12 cellular contexts compared by ENCODE assay signal in the genomic region with DNA sequence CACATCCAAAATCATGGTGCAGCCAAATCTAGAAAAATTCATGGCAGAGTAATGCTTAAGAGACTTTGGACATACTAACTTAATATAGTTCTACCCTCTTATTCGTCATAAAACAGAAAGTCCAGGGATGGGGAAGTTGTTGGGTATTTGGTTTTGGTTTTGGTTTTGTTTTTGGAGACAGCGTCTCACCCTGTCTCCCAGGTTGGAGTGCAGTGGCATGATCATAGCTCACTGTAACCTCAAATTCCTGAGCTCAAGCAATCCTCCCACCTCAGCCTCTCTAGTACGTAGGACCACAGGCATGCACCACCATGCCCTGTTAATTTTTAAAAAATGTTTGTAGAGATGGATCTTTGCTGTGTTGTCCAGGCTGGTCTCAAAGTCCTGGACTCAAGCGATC.
DNase-seq lines count a peak whose midpoint lies in the region; ATAC-seq, FAIRE-seq and TF ChIP-seq lines count a peak whose summit lies in the region.
"Had no signal": no experiment of that assay in that cellular context is flagged by ENCODE, and none has a peak within 500 bp of the region (broad histone marks: within the 10 kb centered on the region; RNA-seq: fewer than 3 reads in every experiment).

No MANE protein-coding gene starts in this region.

- no peak overlapping the region for H3K9ac ChIP-seq in SK-N-SH

- H3K27ac ChIP-seq in SK-N-SH (ENCODE audit: low read depth in 2 of 2, low read length in 1 of 2), result no peak overlapping the region

- no peak overlapping the region for H3K27ac Mint-ChIP-seq in activated CD8-positive, alpha-beta memory T cell treated with anti-CD3 and anti-CD28 coated beads, Interleukin-2, amount 10 ng/mL, durations not matched to agents 7 days and 5 days
- H3K27ac Mint-ChIP-seq in stimulated activated memory B cell treated with anti-CD40 and anti-IgM and Interleukin-4, amounts not matched to agents 10 μg/mL and 1 μg/mL and 100 μg/mL, for 72 hours, result peak overlapping the region; percentile 44

- no peaks in the 10 kb centered on the region for H3K27me3 ChIP-seq in SK-N-SH (ENCODE audit: insufficient read depth)

- H3K4me1 Mint-ChIP-seq in activated CD8-positive, alpha-beta memory T cell treated with anti-CD3 and anti-CD28 coated beads, Interleukin-2, amount 10 ng/mL, durations not matched to agents 7 days and 5 days, result no peaks in the 10 kb centered on the region
- peaks cover 10% of the 10 kb centered on the region for H3K4me1 Mint-ChIP-seq in stimulated activated memory B cell treated with anti-CD40 and anti-IgM and Interleukin-4, amounts not matched to agents 10 μg/mL and 1 μg/mL and 100 μg/mL, for 72 hours

- H3K79me2 ChIP-seq in SK-N-SH (ENCODE audit: insufficient read depth), result no peaks in the 10 kb centered on the region

- no peak for ATAC-seq in activated CD8-positive, alpha-beta memory T cell treated with anti-CD3 and anti-CD28 coated beads, Interleukin-2, amount 10 ng/mL, durations not matched to agents 7 days and 5 days
- ATAC-seq in HG03064 (IDR thresholded peaks at IDR 0.05; ENCODE audit: low read depth, unreplicated experiment) (peak; percentile 71), esophagus mucosa (no peak)
- ATAC-seq in stimulated activated memory B cell treated with anti-CD40 and anti-IgM and Interleukin-4, amounts not matched to agents 10 μg/mL and 1 μg/mL and 100 μg/mL, for 72 hours, result no peak

- no peaks in the 10 kb centered on the region for H3K36me3 Mint-ChIP-seq in activated CD8-positive, alpha-beta memory T cell treated with anti-CD3 and anti-CD28 coated beads, Interleukin-2, amount 10 ng/mL, durations not matched to agents 7 days and 5 days
- H3K36me3 Mint-ChIP-seq in stimulated activated memory B cell treated with anti-CD40 and anti-IgM and Interleukin-4, amounts not matched to agents 10 μg/mL and 1 μg/mL and 100 μg/mL, for 72 hours, result no peaks in the 10 kb centered on the region

- H3K27me3 Mint-ChIP-seq in activated CD8-positive, alpha-beta memory T cell treated with anti-CD3 and anti-CD28 coated beads, Interleukin-2, amount 10 ng/mL, durations not matched to agents 7 days and 5 days, result no peaks in the 10 kb centered on the region
- H3K27me3 Mint-ChIP-seq in stimulated activated memory B cell treated with anti-CD40 and anti-IgM and Interleukin-4, amounts not matched to agents 10 μg/mL and 1 μg/mL and 100 μg/mL, for 72 hours, result no peaks in the 10 kb centered on the region

- no peak for TF ChIP-seq EP300 in SK-N-SH (IDR thresholded peaks at IDR 0.05; ENCODE audit: borderline replicate concordance in 1 of 2, low read depth in 1 of 2, low read length in 1 of 2)

- no peak overlapping the region for H3K4me3 ChIP-seq in SK-N-SH (ENCODE audit: low read depth in 2 of 2, low read length in 1 of 2)
- H3K4me3 ChIP-seq: skin epidermis had no signal

- H3K4me1 ChIP-seq in SK-N-SH (ENCODE audit: control insufficient read depth in 1 of 2, insufficient read depth in 2 of 2, low read depth in 1 of 2, low read length in 1 of 2), result peaks cover 9 to 20% of the 10 kb centered on the region in 2 experiments

- no peak for TF ChIP-seq CTCF in SK-N-SH (IDR thresholded peaks at IDR 0.05)

- H3K36me3 ChIP-seq in SK-N-SH (replicated peaks in 1 of 2; ENCODE audit: control insufficient read depth in 1 of 2, insufficient read depth in 2 of 2, low read length in 1 of 2), result no peaks in the 10 kb centered on the region

- H3K9me3 ChIP-seq in SK-N-SH, result no peaks in the 10 kb centered on the region

- CTCF ChIA-PET in activated CD8-positive, alpha-beta memory T cell treated with anti-CD3 and anti-CD28 coated beads, Interleukin-2, amount 10 ng/mL, durations not matched to agents 7 days and 5 days (lab: Charles Lee), result no interaction called here
- CTCF ChIA-PET in SK-N-SH (lab: Yijun Ruan, JAX), result interaction anchor here (1.7 kb wide), 1 partner anchor 9 kb away, joined by 5 read pairs; no protein-coding TSS in a partner anchor

- H4K20me1 ChIP-seq in SK-N-SH (ENCODE audit: insufficient read depth), result no peaks in the 10 kb centered on the region

- POLR2A ChIA-PET in SK-N-SH (lab: Yijun Ruan, JAX), result no interaction called here

- peaks cover 4% of the 10 kb centered on the region for H3K9me3 Mint-ChIP-seq in activated CD8-positive, alpha-beta memory T cell treated with anti-CD3 and anti-CD28 coated beads, Interleukin-2, amount 10 ng/mL, durations not matched to agents 7 days and 5 days (ENCODE audit: low read depth)
- no peaks in the 10 kb centered on the region for H3K9me3 Mint-ChIP-seq in stimulated activated memory B cell treated with anti-CD40 and anti-IgM and Interleukin-4, amounts not matched to agents 10 μg/mL and 1 μg/mL and 100 μg/mL, for 72 hours

- no peak overlapping the region for H2AFZ ChIP-seq in SK-N-SH (ENCODE audit: low read depth)

- peak overlapping the region; percentile 27 for H3K4me3 Mint-ChIP-seq in activated CD8-positive, alpha-beta memory T cell treated with anti-CD3 and anti-CD28 coated beads, Interleukin-2, amount 10 ng/mL, durations not matched to agents 7 days and 5 days
- peak overlapping the region; percentile 10 for H3K4me3 Mint-ChIP-seq in stimulated activated memory B cell treated with anti-CD40 and anti-IgM and Interleukin-4, amounts not matched to agents 10 μg/mL and 1 μg/mL and 100 μg/mL, for 72 hours

- WGBS in SK-N-SH (ENCODE audit: low lambda C conversion rate), result 79% methylated on average over 3 of the region's 4 CpGs

- H3K4me2 ChIP-seq in SK-N-SH, result no peak overlapping the region

- no peak for TF ChIP-seq RAD21 in SK-N-SH (IDR thresholded peaks at IDR 0.05; ENCODE audit: low read length)

- DNase-seq in activated CD8-positive, alpha-beta memory T cell treated with anti-CD3 and anti-CD28 coated beads, Interleukin-2, amount 10 ng/mL, durations not matched to agents 7 days and 5 days, result no peak
- DNase-seq in activated CD8-positive, alpha-beta memory T cell treated with anti-CD3 and anti-CD28 coated beads, Interleukin-2, amount 50 U/mL, for 48 hours, result no peak
- DNase-seq in RCC 7860 (ENCODE audit: low spot score) (peak; percentile 63), DMS153 treated with DMSO at 0.1 percent for 48 hours (lab: John Stamatoyannopoulos, UW; ENCODE audit: unreplicated experiment) (no peak), SK-N-SH (no peak)
- DNase-seq: islet precursor cell, substantia nigra had no signal

- no peaks in the 10 kb centered on the region for H3K9me2 ChIP-seq in SK-N-SH

- peaks cover 3% of the 10 kb centered on the region for H3F3A ChIP-seq in SK-N-SH (replicated peaks; ENCODE audit: insufficient read depth)

- peak; percentile 11 for FAIRE-seq in RCC 7860 (lab: Jason Lieb, UNC)
- FAIRE-seq: GM12892 had no signal

TF ChIP-seq in SK-N-SH, 30 proteins besides CTCF, POLR2A, EP300 and RAD21 (continues in another document):
- TF ChIP-seq CHD2 (IDR thresholded peaks at IDR 0.05; ENCODE audit: low read length, partially characterized antibody) (no peak), YY1 (IDR thresholded peaks at IDR 0.05; ENCODE audit: low read depth) (no peak), MAX (IDR thresholded peaks at IDR 0.05; ENCODE audit: low read depth) (no peak), NFIC (IDR thresholded peaks at IDR 0.05; ENCODE audit: borderline replicate concordance) (no peak), TCF12 (IDR thresholded peaks at IDR 0.05) (no peak), MXI1 (IDR thresholded peaks at IDR 0.05; ENCODE audit: low read depth, low read length) (no peak), POLR2AphosphoS5 (IDR thresholded peaks at IDR 0.05; ENCODE audit: low read depth, low read length) (no peak), REST (IDR thresholded peaks at IDR 0.05; ENCODE audit: low read depth, low read length) (no peak), FOXJ3 (CRISPR knock-in tag; IDR thresholded peaks at IDR 0.05) (no peak), MEF2A (IDR thresholded peaks at IDR 0.05; ENCODE audit: borderline replicate concordance, low read depth) (no peak), EZH2phosphoT487 (IDR thresholded peaks at IDR 0.05; ENCODE audit: borderline replicate concordance, low read depth) (no peak), TAF1 (IDR thresholded peaks at IDR 0.05; ENCODE audit: borderline replicate concordance, low read depth, low read length) (no peak), GATA2 (CRISPR knock-in tag; IDR thresholded peaks at IDR 0.05) (no peak)
- TF ChIP-seq, protein P1, sequence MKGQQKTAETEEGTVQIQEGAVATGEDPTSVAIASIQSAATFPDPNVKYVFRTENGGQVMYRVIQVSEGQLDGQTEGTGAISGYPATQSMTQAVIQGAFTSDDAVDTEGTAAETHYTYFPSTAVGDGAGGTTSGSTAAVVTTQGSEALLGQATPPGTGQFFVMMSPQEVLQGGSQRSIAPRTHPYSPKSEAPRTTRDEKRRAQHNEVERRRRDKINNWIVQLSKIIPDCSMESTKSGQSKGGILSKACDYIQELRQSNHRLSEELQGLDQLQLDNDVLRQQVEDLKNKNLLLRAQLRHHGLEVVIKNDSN (IDR thresholded peaks at IDR 0.05; ENCODE audit: borderline replicate concordance, low read depth), result no peak
